15 cellular contexts compared by ENCODE assay signal in the genomic region with DNA sequence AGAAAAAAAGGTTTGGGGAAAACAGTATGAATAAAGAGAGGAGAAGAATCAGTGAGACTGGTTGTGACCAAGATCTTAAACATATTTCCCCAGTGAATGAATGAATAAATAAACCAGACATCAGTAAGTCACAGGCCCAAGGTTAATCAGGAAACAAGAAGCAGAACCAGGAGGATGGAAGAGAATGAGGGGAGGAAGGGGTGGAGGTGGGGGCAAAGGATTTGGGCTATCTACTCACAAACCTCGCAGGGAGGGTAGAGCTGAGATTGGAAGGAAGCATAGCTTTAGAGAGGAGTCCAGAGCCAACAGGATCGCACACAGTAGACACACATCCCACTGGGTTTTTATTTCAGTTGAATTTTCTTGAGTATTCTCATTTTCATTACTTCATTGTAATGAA.
"Had no signal": no experiment of that assay in that cellular context is flagged by ENCODE, and none has a peak within 500 bp of the region (broad histone marks: within the 10 kb centered on the region; RNA-seq: fewer than 3 reads in every experiment).

No MANE protein-coding gene starts in this region.

- H3K27ac ChIP-seq: ascending aorta, gastroesophageal sphincter, psoas muscle, right lobe of liver, suprapubic skin had no signal

- H3K4me3 ChIP-seq: ascending aorta, gastroesophageal sphincter, psoas muscle, right lobe of liver, suprapubic skin had no signal

- H3K36me3 ChIP-seq: ascending aorta, gastroesophageal sphincter, right lobe of liver, suprapubic skin had no signal

- ATAC-seq: gastroesophageal sphincter; left lobe of liver; psoas muscle; right lobe of liver; stimulated activated memory B cell treated with anti-CD40 and anti-IgM and Interleukin-4, amounts not matched to agents 10 μg/mL and 1 μg/mL and 100 μg/mL, for 72 hours had no signal

- H3K27me3 Mint-ChIP-seq: activated naive CD8-positive, alpha-beta T cell treated with anti-CD3 and anti-CD28 coated beads, Interleukin-2, amount 10 ng/mL, durations not matched to agents 7 days and 5 days; stimulated activated memory B cell treated with anti-CD40 and anti-IgM and Interleukin-4, amounts not matched to agents 10 μg/mL and 1 μg/mL and 100 μg/mL, for 72 hours had no signal

- H3K4me2 ChIP-seq: SK-N-SH had no signal

- H3K4me1 Mint-ChIP-seq: nephron; stimulated activated memory B cell treated with anti-CD40 and anti-IgM and Interleukin-4, amounts not matched to agents 10 μg/mL and 1 μg/mL and 100 μg/mL, for 72 hours had no signal

- H3K36me3 Mint-ChIP-seq: stimulated activated memory B cell treated with anti-CD40 and anti-IgM and Interleukin-4, amounts not matched to agents 10 μg/mL and 1 μg/mL and 100 μg/mL, for 72 hours; type B pancreatic cell had no signal

- DNase-seq: activated CD4-positive, alpha-beta T cell treated with anti-CD3 and anti-CD28 coated beads for 48 hours; activated naive CD8-positive, alpha-beta T cell treated with anti-CD3 and anti-CD28 coated beads, Interleukin-2, amount 10 ng/mL, durations not matched to agents 7 days and 5 days; islet precursor cell; mammary epithelial cell; psoas muscle; right lobe of liver; SK-N-SH had no signal

- H3K9me2 ChIP-seq: SK-N-SH had no signal

- H3K4me1 ChIP-seq: ascending aorta, gastroesophageal sphincter, psoas muscle, right lobe of liver, suprapubic skin had no signal

- H3K27me3 ChIP-seq: gastroesophageal sphincter, right lobe of liver had no signal

- H3K27ac Mint-ChIP-seq: activated naive CD8-positive, alpha-beta T cell treated with anti-CD3 and anti-CD28 coated beads, Interleukin-2, amount 10 ng/mL, durations not matched to agents 7 days and 5 days; activated T-helper 1 cell treated with anti-CD3 and anti-CD28 coated beads, Interleukin-12 subunit alpha, Interleukin-12 subunit beta, Interleukin-2, Interleukin-4 antibody, amounts not matched to agents 30 ng/mL and 10 ng/mL and 1 ng/mL, durations not matched to agents 14 hours and 24 hours and 36 hours; nephron; stimulated activated memory B cell treated with anti-CD40 and anti-IgM and Interleukin-4, amounts not matched to agents 10 μg/mL and 1 μg/mL and 100 μg/mL, for 72 hours; type B pancreatic cell had no signal

- H3K4me3 Mint-ChIP-seq: activated naive CD8-positive, alpha-beta T cell treated with anti-CD3 and anti-CD28 coated beads, Interleukin-2, amount 10 ng/mL, durations not matched to agents 7 days and 5 days; activated T-helper 1 cell treated with anti-CD3 and anti-CD28 coated beads, Interleukin-12 subunit alpha, Interleukin-12 subunit beta, Interleukin-2, Interleukin-4 antibody, amounts not matched to agents 30 ng/mL and 10 ng/mL and 1 ng/mL, durations not matched to agents 14 hours and 24 hours and 36 hours; nephron; stimulated activated memory B cell treated with anti-CD40 and anti-IgM and Interleukin-4, amounts not matched to agents 10 μg/mL and 1 μg/mL and 100 μg/mL, for 72 hours; type B pancreatic cell had no signal

- H3K9ac ChIP-seq: SK-N-SH had no signal

- H3K9me3 Mint-ChIP-seq: activated naive CD8-positive, alpha-beta T cell treated with anti-CD3 and anti-CD28 coated beads, Interleukin-2, amount 10 ng/mL, durations not matched to agents 7 days and 5 days; activated T-helper 1 cell treated with anti-CD3 and anti-CD28 coated beads, Interleukin-12 subunit alpha, Interleukin-12 subunit beta, Interleukin-2, Interleukin-4 antibody, amounts not matched to agents 30 ng/mL and 10 ng/mL and 1 ng/mL, durations not matched to agents 14 hours and 24 hours and 36 hours; nephron; stimulated activated memory B cell treated with anti-CD40 and anti-IgM and Interleukin-4, amounts not matched to agents 10 μg/mL and 1 μg/mL and 100 μg/mL, for 72 hours; type B pancreatic cell had no signal

- H3K9me3 ChIP-seq: ascending aorta, gastroesophageal sphincter, psoas muscle, right lobe of liver, SK-N-SH, suprapubic skin had no signal
